22 cellular contexts compared by ENCODE assay signal in genomic region chr16:17381784-17382183, GRCh38.
"Had no signal": no experiment of that assay in that cellular context is flagged by ENCODE, and none has a peak within 500 bp of the region (broad histone marks: within the 10 kb centered on the region; RNA-seq: fewer than 3 reads in every experiment).

No MANE protein-coding gene starts in this region.

- H3K36me3 ChIP-seq: breast epithelium, left lung, stomach, uterus had no signal

- H3K27me3 Mint-ChIP-seq: activated naive CD8-positive, alpha-beta T cell treated with anti-CD3 and anti-CD28 coated beads, Interleukin-2, amount 10 ng/mL, durations not matched to agents 7 days and 5 days; naive thymus-derived CD4-positive, alpha-beta T cell; progenitor cell of endocrine pancreas had no signal

- H3K27ac ChIP-seq: breast epithelium, hepatocyte, left lung, uterus had no signal

- H3K4me3 ChIP-seq: breast epithelium, hepatocyte, left lung, stomach, uterus had no signal

- ATAC-seq: left lung; naive thymus-derived CD4-positive, alpha-beta T cell; stimulated activated effector memory CD8-positive, alpha-beta T cell treated with anti-CD3 and anti-CD28 coated beads, Interleukin-12 subunit alpha, Interleukin-12 subunit beta, amount 100 ng/mL, for 72 hours; WTC11 had no signal

- H3K4me3 Mint-ChIP-seq: activated naive CD4-positive, alpha-beta T cell treated with anti-CD3 and anti-CD28 coated beads for 36 hours; WTC11 had no signal

- H3K27me3 ChIP-seq: breast epithelium, hepatocyte, left lung, stomach, uterus had no signal

- H3K9me3 Mint-ChIP-seq: activated naive CD4-positive, alpha-beta T cell treated with anti-CD3 and anti-CD28 coated beads for 36 hours; activated naive CD8-positive, alpha-beta T cell treated with anti-CD3 and anti-CD28 coated beads, Interleukin-2, amount 10 ng/mL, durations not matched to agents 7 days and 5 days; naive thymus-derived CD4-positive, alpha-beta T cell; stimulated activated effector memory CD8-positive, alpha-beta T cell treated with anti-CD3 and anti-CD28 coated beads, Interleukin-12 subunit alpha, Interleukin-12 subunit beta, amount 100 ng/mL, for 72 hours; WTC11 had no signal

- H3K9me3 ChIP-seq: breast epithelium, left lung, stomach, uterus had no signal

- H3K4me1 ChIP-seq: breast epithelium had no signal

- H3K27ac Mint-ChIP-seq: activated naive CD4-positive, alpha-beta T cell treated with anti-CD3 and anti-CD28 coated beads for 36 hours; progenitor cell of endocrine pancreas had no signal

- H3K36me3 Mint-ChIP-seq: stimulated activated effector memory CD8-positive, alpha-beta T cell treated with anti-CD3 and anti-CD28 coated beads, Interleukin-12 subunit alpha, Interleukin-12 subunit beta, amount 100 ng/mL, for 72 hours; WTC11 had no signal

- DNase-seq: activated CD8-positive, alpha-beta memory T cell treated with anti-CD3 and anti-CD28 coated beads, Interleukin-2, amount 50 U/mL, for 4 hours; activated effector memory CD4-positive, alpha-beta T cell treated with Interleukin-2 at 50 U/mL for 16 hours; activated naive CD4-positive, alpha-beta T cell treated with anti-CD3 and anti-CD28 coated beads for 36 hours; activated naive CD8-positive, alpha-beta T cell treated with anti-CD3 and anti-CD28 coated beads, Interleukin-2, amount 10 ng/mL, durations not matched to agents 7 days and 5 days; activated T-cell treated with anti-CD3 and anti-CD28 coated beads, Interleukin-2, amount 50 U/mL, for 48 hours; amniotic stem cell; cortex of kidney; effector CD4-positive, alpha-beta T cell; foreskin melanocyte; glutamatergic neuron; kidney glomerular epithelial cell; left lung; naive thymus-derived CD4-positive, alpha-beta T cell; stimulated activated CD4-positive, alpha-beta T cell treated with anti-CD3 and anti-CD28 coated beads, Interleukin-2, amount 100 ng/mL, for 24 hours; stomach; T-helper 9 cell; uterus had no signal

- H2AFZ ChIP-seq: hepatocyte had no signal

- H3K4me2 ChIP-seq: hepatocyte had no signal
